ENCODE assay signal across 8 cellular contexts in genomic region chr2:96531872-96532505, GRCh38. TPM values are rescaled to one million over a fixed set of nuclear protein-coding genes. Genes with fewer than 3 reads are reported as not detected.
DNase-seq lines count a peak whose midpoint lies in the region; ATAC-seq and TF ChIP-seq lines count a peak whose summit lies in the region.

No MANE protein-coding gene starts in this region.

- H3K36me3 ChIP-seq in mucosa of descending colon (ENCODE audit: low read depth): no peaks in the 10 kb centered on the region

- ATAC-seq in mucosa of descending colon: peak; percentile 65

- H3K27ac ChIP-seq in epithelial cell of prostate: peak overlapping the region; percentile 48

- H3K4me3 ChIP-seq in mucosa of descending colon: no peak overlapping the region

- TF ChIP-seq CTCF in GM13976 (IDR thresholded peaks at IDR 0.05; ENCODE audit: borderline replicate concordance, control extremely low read depth, extremely low read depth, insufficient read depth, missing control alignments) (no peak), mucosa of descending colon (IDR thresholded peaks at IDR 0.05) (no peak)

- H3K9me3 ChIP-seq in mucosa of descending colon: no peaks in the 10 kb centered on the region

- peaks cover 40% of the 10 kb centered on the region for H3K4me1 ChIP-seq in mucosa of descending colon (ENCODE audit: low read depth)

- peak; percentile 87 for DNase-seq in GM13976 (ENCODE audit: low spot score)
- DNase-seq in HUDEP-2 (lab: John Stamatoyannopoulos, UW; ENCODE audit: unreplicated experiment in 76 of 76): peak in 61 of 76 experiments; percentile 5 to 72 (median 36)
- DNase-seq in OCI-M1 (lab: John Stamatoyannopoulos, UW): peak; percentile 99
- peak; percentile 78 for DNase-seq in activated T-cell treated with anti-CD3 and anti-CD28 coated beads, Interleukin-2, amount 50 U/mL, for 1 hour
- peak; percentile 90 for DNase-seq in epithelial cell of prostate (ENCODE audit: low read depth, low spot score)
- DNase-seq in mucosa of descending colon: peak; percentile 83 to 98 (median 87)
- DNase-seq in stimulated activated CD8-positive, alpha-beta memory T cell treated with anti-CD3 and anti-CD28 coated beads, Interleukin-15, amount 100 ng/mL, for 48 hours (ENCODE audit: low read depth in 2 of 2): peak; percentile 77 to 80
- no peak for DNase-seq in NCI-H526 treated with DMSO at 0.1 percent for 48 hours (lab: John Stamatoyannopoulos, UW)

- in situ Hi-C loops in GM13976 (cut with MboI; ENCODE audit: low sequenced_read_pairs, unreplicated experiment): no loop called here

- intact Hi-C loops in mucosa of descending colon (cut with DNase I, micrococcal nuclease): no loop called here

RNA-seq across cellular contexts. Expression of gene ARID5A, which starts 4.6 kb away (rescaled TPM):
- total RNA-seq in mucosa of descending colon: 10 to 100 TPM in 2 of 3 donors, 1 to 10 TPM in 1; 4.8 to 17.6 (median 10.3) TPM

RNA-seq across cellular contexts. Expression of gene NEURL3, which starts 26.8 kb away (rescaled TPM):
- 1 to 10 TPM; 2.1 to 5.2 (median 2.3) TPM for total RNA-seq in mucosa of descending colon
